Comparison of ENCODE assay signal across 10 cellular contexts in the genomic region with DNA sequence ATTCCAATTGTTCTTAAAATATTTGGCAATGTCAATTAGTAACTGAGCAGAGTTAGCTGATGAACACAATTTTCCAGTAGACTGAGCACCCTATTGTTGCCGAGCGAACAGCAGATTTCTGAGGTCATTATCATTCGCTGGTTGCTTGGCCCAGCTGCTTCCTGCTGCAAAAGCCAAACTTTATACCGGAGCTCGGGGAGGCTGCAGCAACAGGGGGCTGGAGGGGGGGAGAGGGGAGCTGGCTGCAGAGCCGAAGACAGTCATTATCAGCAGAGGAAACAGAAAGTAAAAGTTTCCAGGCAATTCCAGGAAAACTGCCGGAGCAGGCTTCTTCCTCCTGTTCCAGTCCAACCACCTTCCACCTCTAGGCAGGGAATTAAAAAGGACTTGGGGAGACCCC.
A peak's percentile ranks its signal among the peaks of the same experiment; 100 is the strongest.
DNase-seq lines count a peak whose midpoint lies in the region; ATAC-seq and TF ChIP-seq lines count a peak whose summit lies in the region.
"Had no signal": no experiment of that assay in that cellular context is flagged by ENCODE, and none has a peak within 500 bp of the region (broad histone marks: within the 10 kb centered on the region; RNA-seq: fewer than 3 reads in every experiment).

No MANE protein-coding gene starts in this region.

- H3K56ac ChIP-seq in H9 (ENCODE audit: insufficient read length, low read depth, low read length): no peak overlapping the region

- H4K5ac ChIP-seq in H9 (ENCODE audit: insufficient read length, low read depth, low read length): no peak overlapping the region

- H3K4me3 Mint-ChIP-seq in H9: peak overlapping the region; percentile 35 to 64
- H3K4me3 Mint-ChIP-seq in CD8-positive, alpha-beta T cell: no peak overlapping the region
- H3K4me3 Mint-ChIP-seq: IgD-negative memory B cell had no signal

- no peak overlapping the region for H4K91ac ChIP-seq in H9 (ENCODE audit: insufficient read length, low read depth, low read length)

- no peak overlapping the region for H2BK120ac ChIP-seq in H9 (ENCODE audit: low read depth, low read length, poor library complexity, severe bottlenecking)

- H3K27ac Mint-ChIP-seq in H9: peak overlapping the region; percentile 64 to 78 (median 74); a peak in 3 of 7 replicates
- no peak overlapping the region for H3K27ac Mint-ChIP-seq in CD8-positive, alpha-beta T cell
- H3K27ac Mint-ChIP-seq: IgD-negative memory B cell had no signal

- in situ Hi-C loops in astrocyte of the spinal cord (cut with HindIII; ENCODE audit: low sequenced_read_pairs): no loop called here

- H2BK5ac ChIP-seq in H9 (ENCODE audit: insufficient read length, low read length): no peak overlapping the region

- H3K27ac ChIP-seq in H9 (ENCODE audit: insufficient read length, low read depth, low read length) (no peak overlapping the region), subcutaneous abdominal adipose tissue (ENCODE audit: low read depth, low read length) (no peak overlapping the region)
- no peak overlapping the region for H3K27ac ChIP-seq in CD8-positive, alpha-beta T cell (ENCODE audit: low read depth, low read length)

- POLR2A ChIA-PET in CD8-positive, alpha-beta T cell (lab: Charles Lee): no interaction called here

- ATAC-seq in CD8-positive, alpha-beta T cell: no peak
- ATAC-seq: activated CD4-positive, CD25-positive, alpha-beta regulatory T cell treated with anti-CD3 and anti-CD28 coated beads, Interleukin-2, amount 50 U/mL, for 24 hours had no signal

- CTCF ChIA-PET in CD8-positive, alpha-beta T cell (lab: Charles Lee): no interaction called here

- no CpG with 5 or more reads among the region's 7 CpGs for WGBS in H9 (ENCODE audit: extremely low coverage, insufficient read length, low lambda C conversion rate)

- no peak overlapping the region for H4K8ac ChIP-seq in H9 (replicated peaks; ENCODE audit: insufficient read length, low read depth, low read length)

- no peaks in the 10 kb centered on the region for H3K9me3 Mint-ChIP-seq in H9
- H3K9me3 Mint-ChIP-seq in CD8-positive, alpha-beta T cell: no peaks in the 10 kb centered on the region

- no peak overlapping the region for H2BK20ac ChIP-seq in H9 (ENCODE audit: low read depth, low read length, poor library complexity, severe bottlenecking)

- no peak overlapping the region for H2BK12ac ChIP-seq in H9 (ENCODE audit: insufficient read length, low read depth, low read length)

- H3K14ac ChIP-seq in H9 (ENCODE audit: insufficient read depth, low read length): no peak overlapping the region

- H3K9me3 ChIP-seq in H9 (ENCODE audit: control insufficient read depth, low read depth, low read length) (no peaks in the 10 kb centered on the region), subcutaneous abdominal adipose tissue (ENCODE audit: control insufficient read depth in 5 of 5, low read length in 5 of 5) (peaks cover 0 to 2% (median 0%) of the 10 kb centered on the region in 5 donors)
- H3K9me3 ChIP-seq in CD8-positive, alpha-beta T cell (ENCODE audit: low read length): no peaks in the 10 kb centered on the region

- no peak overlapping the region for H2BK15ac ChIP-seq in H9 (ENCODE audit: low read depth, low read length)

- H3K4me1 ChIP-seq in H9 (ENCODE audit: insufficient read depth, low read length) (peaks cover 3% of the 10 kb centered on the region; the same call in 1 of the 2 replicates), subcutaneous abdominal adipose tissue (ENCODE audit: control insufficient read depth in 5 of 5, insufficient read depth in 5 of 5, low read length in 5 of 5) (peaks cover 0 to 10% (median 9%) of the 10 kb centered on the region in 5 donors)
- no peaks in the 10 kb centered on the region for H3K4me1 ChIP-seq in CD8-positive, alpha-beta T cell (ENCODE audit: insufficient read depth, low read length)

- no peak overlapping the region for H3K18ac ChIP-seq in H9 (ENCODE audit: insufficient read length, low read depth, low read length)

- H3T11ph ChIP-seq in H9 (ENCODE audit: low read length): no peak overlapping the region

- TF ChIP-seq CTCF in H9 (conservative IDR thresholded peaks at IDR 0.05) (no peak), astrocyte of the spinal cord (IDR thresholded peaks at IDR 0.05; ENCODE audit: low read depth, low read length) (no peak)
- no peak for TF ChIP-seq CTCF in CD8-positive, alpha-beta T cell (IDR thresholded peaks at IDR 0.05)

- no peaks in the 10 kb centered on the region for H3K36me3 ChIP-seq in subcutaneous abdominal adipose tissue (ENCODE audit: control insufficient read depth in 5 of 5, insufficient read depth in 5 of 5, low read length in 5 of 5)
- no peaks in the 10 kb centered on the region for H3K36me3 ChIP-seq in CD8-positive, alpha-beta T cell (ENCODE audit: insufficient read depth, low read length)

- no peaks in the 10 kb centered on the region for H4K20me1 ChIP-seq in H9 (ENCODE audit: control insufficient read depth, insufficient read depth, insufficient read length)

- no peak overlapping the region for H3K23ac ChIP-seq in H9 (ENCODE audit: insufficient read length, low read depth, low read length)

- no peaks in the 10 kb centered on the region; the same call in 1 of the 2 replicates for H3K27me3 Mint-ChIP-seq in H9 (ENCODE audit: low read depth)
- H3K27me3 Mint-ChIP-seq in CD8-positive, alpha-beta T cell (ENCODE audit: low read depth): no peaks in the 10 kb centered on the region
- H3K27me3 Mint-ChIP-seq: IgD-negative memory B cell had no signal

- H3K4ac ChIP-seq in H9 (ENCODE audit: low read depth, low read length): no peak overlapping the region

- no peak overlapping the region for H2AFZ ChIP-seq in H9 (ENCODE audit: low read length)

- H3K4me2 ChIP-seq in H9 (ENCODE audit: insufficient read depth, insufficient read length, low read length): peak overlapping the region; percentile 17

- H3K4me3 ChIP-seq in astrocyte of the spinal cord (ENCODE audit: low read depth, low read length) (no peak overlapping the region), subcutaneous abdominal adipose tissue (ENCODE audit: low read depth in 1 of 5, low read length in 5 of 5) (peak overlapping the region; percentile 12 to 58 (median 35))
- H3K4me3 ChIP-seq in CD8-positive, alpha-beta T cell (ENCODE audit: low read depth, low read length): no peak overlapping the region

- H3K23me2 ChIP-seq in H9 (ENCODE audit: insufficient read length, low read depth, low read length, poor library complexity, severe bottlenecking): no peaks in the 10 kb centered on the region

- H3K79me2 ChIP-seq in H9 (ENCODE audit: insufficient read depth, low read length): no peaks in the 10 kb centered on the region

- no peaks in the 10 kb centered on the region; a peak in 1 of 7 replicates for H3K36me3 Mint-ChIP-seq in H9 (ENCODE audit: insufficient read depth in 1 of 3, low read depth in 3 of 3)
- no peaks in the 10 kb centered on the region for H3K36me3 Mint-ChIP-seq in CD8-positive, alpha-beta T cell
- H3K36me3 Mint-ChIP-seq: IgD-negative memory B cell had no signal

- H3K4me1 Mint-ChIP-seq in H9: peaks cover 37 to 48% of the 10 kb centered on the region in 2 experiments
- no peaks in the 10 kb centered on the region for H3K4me1 Mint-ChIP-seq in CD8-positive, alpha-beta T cell (ENCODE audit: low read depth)

- H3K27me3 ChIP-seq in H9 (ENCODE audit: insufficient read depth, low read length) (no peaks in the 10 kb centered on the region), subcutaneous abdominal adipose tissue (ENCODE audit: control insufficient read depth in 5 of 5, insufficient read depth in 4 of 5, low read length in 5 of 5) (peaks cover 0 to 17% (median 3%) of the 10 kb centered on the region in 5 donors)
- H3K27me3 ChIP-seq in CD8-positive, alpha-beta T cell (ENCODE audit: insufficient read depth, low read length): no peaks in the 10 kb centered on the region

- H3K79me1 ChIP-seq in H9 (ENCODE audit: insufficient read depth, low read depth, low read length, poor library complexity, severe bottlenecking): no peaks in the 10 kb centered on the region

- H3K9ac ChIP-seq in H9 (ENCODE audit: extremely low read depth, insufficient read length, low read length) (no peak overlapping the region), subcutaneous abdominal adipose tissue (ENCODE audit: low read length in 5 of 5) (no peak overlapping the region)

- intact Hi-C loops in CD8-positive, alpha-beta T cell (cut with DNase I, micrococcal nuclease): no loop called here

- no peak overlapping the region for H2AK5ac ChIP-seq in H9 (ENCODE audit: insufficient read length, low read length)

- DNase-seq in H9 (peak; percentile 69), astrocyte of the spinal cord (ENCODE audit: low read depth, low spot score) (peak; percentile 6), inferior parietal cortex (ENCODE audit: extremely low spot score) (peak; percentile 43), NCI-H1092 treated with DMSO at 0.1 percent for 48 hours (lab: John Stamatoyannopoulos, UW) (no peak), SW 1271 (lab: John Stamatoyannopoulos, UW) (no peak)
- no peak for DNase-seq in central memory CD4-positive, alpha-beta T cell
- DNase-seq in CD8-positive, alpha-beta T cell: no peak

Comparison
In these comparisons a context has a peak if more than half of its experiments do, and no peak if none do; other contexts are left out.
1. DNase-seq: peak in H9 (single experiment), astrocyte of the spinal cord (single experiment) and inferior parietal cortex (single experiment); none in NCI-H1092 treated with DMSO at 0.1 percent for 48 hours (single experiment), central memory CD4-positive, alpha-beta T cell (single experiment), CD8-positive, alpha-beta T cell (0 of 7) and SW 1271 (0 of 2).
2. H3K4me3 ChIP-seq: peak in subcutaneous abdominal adipose tissue (5 of 5); none in astrocyte of the spinal cord (single experiment) and CD8-positive, alpha-beta T cell (single experiment).